ENCODE assay signal across 13 cellular contexts in the genomic region with DNA sequence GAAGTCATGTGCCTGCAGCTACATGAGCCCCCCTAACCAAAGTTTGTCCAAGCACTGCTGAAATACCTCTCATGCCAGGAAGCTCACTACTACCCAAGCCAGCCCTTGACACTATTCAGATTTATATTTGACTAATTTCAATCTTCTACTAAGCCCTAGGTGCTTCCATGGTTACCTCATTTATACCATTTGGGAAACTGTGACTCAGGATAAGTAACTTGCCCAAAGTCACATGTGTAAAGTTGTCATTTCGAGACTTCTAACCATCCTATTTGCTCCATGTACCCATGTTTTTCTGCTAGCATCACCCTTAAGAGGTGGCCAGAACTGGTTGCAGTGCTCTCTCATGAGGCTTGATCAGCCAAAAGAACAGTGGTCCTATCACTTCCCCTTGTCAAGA. TPM values are rescaled to one million over a fixed set of nuclear protein-coding genes. Genes with fewer than 3 reads are reported as not detected.
"Had no signal": no experiment of that assay in that cellular context is flagged by ENCODE, and none has a peak within 500 bp of the region (broad histone marks: within the 10 kb centered on the region; RNA-seq: fewer than 3 reads in every experiment).

No MANE protein-coding gene starts in this region.

- H3K9me3 Mint-ChIP-seq: neural progenitor cell, WTC11 had no signal

- H3K27ac Mint-ChIP-seq: mesothelial cell of epicardium, neural progenitor cell, WTC11 had no signal

- DNase-seq: activated CD4-positive, alpha-beta T cell treated with anti-CD3 and anti-CD28 coated beads, Interleukin-2, amount 50 U/mL, for 48 hours; activated CD8-positive, alpha-beta memory T cell treated with anti-CD3 and anti-CD28 coated beads, Interleukin-2, amount 50 U/mL, for 48 hours; activated gamma-delta T cell; effector CD4-positive, alpha-beta T cell; hippocampal formation; ovary; stimulated activated CD4-positive, alpha-beta T cell treated with anti-CD3 and anti-CD28 coated beads, Interleukin-12 subunit alpha, Interleukin-12 subunit beta, amount 100 ng/mL, for 4 hours; tibial artery had no signal

- H3K36me3 Mint-ChIP-seq: mesothelial cell of epicardium, neural progenitor cell had no signal

- ATAC-seq: WTC11 had no signal

- H3K4me3 Mint-ChIP-seq: mesothelial cell of epicardium, neural progenitor cell, WTC11 had no signal

- H3K4me1 Mint-ChIP-seq: neural progenitor cell, WTC11 had no signal

RNA-seq across cellular contexts. Expression of a gene that starts 20.7 kb away (rescaled TPM):
- total RNA-seq: cardiac muscle cell; T-helper 1 cell treated with Interleukin-12 subunit alpha and Interleukin-12 subunit beta and Interleukin-4 antibody, amounts not matched to agents 30 ng/mL and 1 ng/mL, for 36 hours had no signal
